1 cellular context compared by ENCODE assay signal in the genomic region with DNA sequence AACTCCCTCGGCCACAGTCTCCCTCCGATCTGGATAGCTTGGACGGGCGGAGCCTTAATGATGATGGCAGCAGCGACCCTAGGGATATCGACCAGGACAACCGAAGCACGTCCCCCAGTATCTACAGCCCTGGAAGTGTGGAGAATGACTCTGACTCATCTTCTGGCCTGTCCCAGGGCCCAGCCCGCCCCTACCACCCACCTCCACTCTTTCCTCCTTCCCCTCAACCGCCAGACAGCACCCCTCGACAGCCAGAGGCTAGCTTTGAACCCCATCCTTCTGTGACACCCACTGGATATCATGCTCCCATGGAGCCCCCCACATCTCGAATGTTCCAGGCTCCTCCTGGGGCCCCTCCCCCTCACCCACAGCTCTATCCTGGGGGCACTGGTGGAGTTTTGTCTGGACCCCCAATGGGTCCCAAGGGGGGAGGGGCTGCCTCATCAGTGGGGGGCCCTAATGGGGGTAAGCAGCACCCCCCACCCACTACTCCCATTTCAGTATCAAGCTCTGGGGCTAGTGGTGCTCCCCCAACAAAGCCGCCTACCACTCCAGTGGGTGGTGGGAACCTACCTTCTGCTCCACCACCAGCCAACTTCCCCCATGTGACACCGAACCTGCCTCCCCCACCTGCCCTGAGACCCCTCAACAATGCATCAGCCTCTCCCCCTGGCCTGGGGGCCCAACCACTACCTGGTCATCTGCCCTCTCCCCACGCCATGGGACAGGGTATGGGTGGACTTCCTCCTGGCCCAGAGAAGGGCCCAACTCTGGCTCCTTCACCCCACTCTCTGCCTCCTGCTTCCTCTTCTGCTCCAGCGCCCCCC.
TF ChIP-seq lines count a peak whose summit lies in the region.

No MANE protein-coding gene starts in this region.

TF ChIP-seq in H1, 55 proteins besides CTCF, POLR2A, EP300 and RAD21:
- TF ChIP-seq CHD7 (IDR thresholded peaks at IDR 0.05; ENCODE audit: insufficient replicate concordance, low read length) (no peak), EGR1 (IDR thresholded peaks at IDR 0.05; ENCODE audit: borderline replicate concordance, low read depth, low read length) (no peak), RFX5 (IDR thresholded peaks at IDR 0.05; ENCODE audit: borderline replicate concordance, low read depth, low read length) (no peak), GABPA (IDR thresholded peaks at IDR 0.05; ENCODE audit: borderline replicate concordance, insufficient read depth, low read length) (no peak)
- TF ChIP-seq, protein P1, sequence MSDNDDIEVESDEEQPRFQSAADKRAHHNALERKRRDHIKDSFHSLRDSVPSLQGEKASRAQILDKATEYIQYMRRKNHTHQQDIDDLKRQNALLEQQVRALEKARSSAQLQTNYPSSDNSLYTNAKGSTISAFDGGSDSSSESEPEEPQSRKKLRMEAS (IDR thresholded peaks at IDR 0.05), result no peak
